ENCODE assay signal across 16 cellular contexts in genomic region chr10:102704915-102705314, GRCh38. TPM values are rescaled to one million over a fixed set of nuclear protein-coding genes. Genes with fewer than 3 reads are reported as not detected.
DNase-seq lines count a peak whose midpoint lies in the region; ATAC-seq, FAIRE-seq and TF ChIP-seq lines count a peak whose summit lies in the region.
"Had no signal": no experiment of that assay in that cellular context is flagged by ENCODE, and none has a peak within 500 bp of the region (broad histone marks: within the 10 kb centered on the region; RNA-seq: fewer than 3 reads in every experiment).

No MANE protein-coding gene starts in this region.

- no peaks in the 10 kb centered on the region for H3K9me3 Mint-ChIP-seq in activated T-helper 2 cell treated with anti-CD3 and anti-CD28 coated beads, Interferon-gamma antibody, Interleukin-2, Interleukin-4, amounts not matched to agents 10 μg/mL and 5 μg/mL and 100 μg/mL, durations not matched to agents 14 hours and 24 hours and 36 hours
- H3K9me3 Mint-ChIP-seq: activated B cell treated with CpG ODN at 0.5 μM for 24 hours, H9 had no signal

- intact Hi-C loops in activated T-helper 2 cell treated with anti-CD3 and anti-CD28 coated beads, Interferon-gamma antibody, Interleukin-2, Interleukin-4, amounts not matched to agents 10 μg/mL and 5 μg/mL and 100 μg/mL, durations not matched to agents 14 hours and 24 hours and 36 hours (cut with micrococcal nuclease): no loop called here
- intact Hi-C loops in head of caudate nucleus (cut with DNase I): no loop called here

- H3K4me3 Mint-ChIP-seq in activated T-helper 2 cell treated with anti-CD3 and anti-CD28 coated beads, Interferon-gamma antibody, Interleukin-2, Interleukin-4, amounts not matched to agents 10 μg/mL and 5 μg/mL and 100 μg/mL, durations not matched to agents 14 hours and 24 hours and 36 hours (ENCODE audit: low read depth): peak overlapping the region; percentile 10
- H3K4me3 Mint-ChIP-seq: activated B cell treated with CpG ODN at 0.5 μM for 24 hours had no signal

- H3K4me1 Mint-ChIP-seq in activated T-helper 2 cell treated with anti-CD3 and anti-CD28 coated beads, Interferon-gamma antibody, Interleukin-2, Interleukin-4, amounts not matched to agents 10 μg/mL and 5 μg/mL and 100 μg/mL, durations not matched to agents 14 hours and 24 hours and 36 hours (ENCODE audit: low read depth): peaks cover 24% of the 10 kb centered on the region
- H3K4me1 Mint-ChIP-seq: activated B cell treated with CpG ODN at 0.5 μM for 24 hours had no signal

- in situ Hi-C loops in ACHN (cut with HindIII; ENCODE audit: low pct_ligation_motif_present, low pct_unique_long_range_greater_than_20kb, low sequenced_read_pairs): no loop called here

- no peak for ATAC-seq in GM21619 (IDR thresholded peaks at IDR 0.05; ENCODE audit: unreplicated experiment)
- ATAC-seq in GM21447 (IDR thresholded peaks at IDR 0.05; ENCODE audit: unreplicated experiment): no peak

- peak; percentile 93 for DNase-seq in ACHN
- DNase-seq in GM12891 (ENCODE audit: insufficient read length, low spot score): no peak
- DNase-seq in activated T-helper 2 cell treated with anti-CD3 and anti-CD28 coated beads, Interferon-gamma antibody, Interleukin-2, Interleukin-4, amounts not matched to agents 10 μg/mL and 5 μg/mL and 100 μg/mL, durations not matched to agents 14 hours and 24 hours and 36 hours (ENCODE audit: low spot score): no peak
- DNase-seq in iris pigment epithelial cell (ENCODE audit: low read depth): peak; percentile 92
- no peak for DNase-seq in cerebellar cortex (ENCODE audit: low spot score)
- no peak for DNase-seq in head of caudate nucleus
- DNase-seq: activated B cell treated with CpG ODN at 0.5 μM for 24 hours, adrenal gland, AML-193, H9, mammary epithelial cell, NCI-H1694, NCI-H526, Peyer's patch had no signal

- peak overlapping the region; percentile 85 for H3K27ac Mint-ChIP-seq in activated T-helper 2 cell treated with anti-CD3 and anti-CD28 coated beads, Interferon-gamma antibody, Interleukin-2, Interleukin-4, amounts not matched to agents 10 μg/mL and 5 μg/mL and 100 μg/mL, durations not matched to agents 14 hours and 24 hours and 36 hours
- H3K27ac Mint-ChIP-seq: activated B cell treated with CpG ODN at 0.5 μM for 24 hours had no signal

- peak; percentile 20 for FAIRE-seq in GM12891 (lab: Jason Lieb, UNC)

- TF ChIP-seq POLR2A in GM12891 (IDR thresholded peaks at IDR 0.05; ENCODE audit: low read depth, low read length): no peak

- peaks cover 14% of the 10 kb centered on the region for H3K36me3 Mint-ChIP-seq in activated T-helper 2 cell treated with anti-CD3 and anti-CD28 coated beads, Interferon-gamma antibody, Interleukin-2, Interleukin-4, amounts not matched to agents 10 μg/mL and 5 μg/mL and 100 μg/mL, durations not matched to agents 14 hours and 24 hours and 36 hours (ENCODE audit: low read depth)

- H3K27me3 Mint-ChIP-seq in activated T-helper 2 cell treated with anti-CD3 and anti-CD28 coated beads, Interferon-gamma antibody, Interleukin-2, Interleukin-4, amounts not matched to agents 10 μg/mL and 5 μg/mL and 100 μg/mL, durations not matched to agents 14 hours and 24 hours and 36 hours (ENCODE audit: low read depth): no peaks in the 10 kb centered on the region
- H3K27me3 Mint-ChIP-seq: activated B cell treated with CpG ODN at 0.5 μM for 24 hours had no signal

TF ChIP-seq in GM12891, 5 proteins besides CTCF, POLR2A, EP300 and RAD21:
- TF ChIP-seq POU2F2 (IDR thresholded peaks at IDR 0.05; ENCODE audit: low read depth, low read length): no peak
- TF ChIP-seq PAX5 (IDR thresholded peaks at IDR 0.05; ENCODE audit: insufficient read depth, low read length, severe bottlenecking): no peak
- TF ChIP-seq SPI1 (IDR thresholded peaks at IDR 0.05; ENCODE audit: low read depth, low read length): no peak
- no peak for TF ChIP-seq TAF1 (IDR thresholded peaks at IDR 0.05; ENCODE audit: low read depth, low read length)
- no peak for TF ChIP-seq POLR2AphosphoS5 (IDR thresholded peaks at IDR 0.05; ENCODE audit: low read depth, low read length)

RNA-seq across cellular contexts. Expression of gene ARL3, which starts 9.3 kb away (rescaled TPM):
- 9.7 TPM for polyA plus RNA-seq in GM12891 (2012; ENCODE audit: low read depth, missing spikeins)
- total RNA-seq in activated T-helper 2 cell treated with anti-CD3 and anti-CD28 coated beads, Interferon-gamma antibody, Interleukin-2, Interleukin-4, amounts not matched to agents 10 μg/mL and 5 μg/mL and 100 μg/mL, durations not matched to agents 14 hours and 24 hours and 36 hours: 11.1 and 12.2 TPM in 2 replicates

RNA-seq across cellular contexts. Expression of gene SFXN2, which starts 9.5 kb away (rescaled TPM):
- 15.4 TPM for polyA plus RNA-seq in GM12891 (2012; ENCODE audit: low read depth, missing spikeins)
- 52.2 and 54.0 TPM in 2 replicates for total RNA-seq in activated T-helper 2 cell treated with anti-CD3 and anti-CD28 coated beads, Interferon-gamma antibody, Interleukin-2, Interleukin-4, amounts not matched to agents 10 μg/mL and 5 μg/mL and 100 μg/mL, durations not matched to agents 14 hours and 24 hours and 36 hours

RNA-seq across cellular contexts. Expression of gene WBP1L, which starts 38.8 kb away (rescaled TPM):
- 13.8 TPM for polyA plus RNA-seq in GM12891 (2012; ENCODE audit: low read depth, missing spikeins)
- total RNA-seq in activated T-helper 2 cell treated with anti-CD3 and anti-CD28 coated beads, Interferon-gamma antibody, Interleukin-2, Interleukin-4, amounts not matched to agents 10 μg/mL and 5 μg/mL and 100 μg/mL, durations not matched to agents 14 hours and 24 hours and 36 hours: 18.0 and 19.9 TPM in 2 replicates

Comparison
In these comparisons a context has a peak if more than half of its experiments do, and no peak if none do; other contexts are left out.
1. DNase-seq: peak in ACHN (single experiment) and iris pigment epithelial cell (single experiment); none in GM12891 (single experiment), activated T-helper 2 cell treated with anti-CD3 and anti-CD28 coated beads, Interferon-gamma antibody, Interleukin-2, Interleukin-4, amounts not matched to agents 10 μg/mL and 5 μg/mL and 100 μg/mL, durations not matched to agents 14 hours and 24 hours and 36 hours (single experiment), cerebellar cortex (single experiment) and head of caudate nucleus (0 of 42).